9 cellular contexts compared by ENCODE assay signal in the genomic region with DNA sequence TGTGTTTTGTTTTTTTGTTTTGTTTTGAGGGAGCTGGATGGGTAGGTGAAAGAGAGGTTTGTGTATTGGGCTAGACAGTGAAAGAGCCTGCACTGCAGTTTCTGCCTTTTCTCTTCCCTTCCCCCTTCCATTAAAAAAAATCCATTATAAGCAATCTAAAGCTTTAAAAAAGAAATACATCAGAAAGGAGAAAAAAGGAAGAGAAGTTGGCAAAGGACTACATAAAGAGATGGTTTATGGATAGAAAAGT. TPM values are rescaled to one million over a fixed set of nuclear protein-coding genes. Genes with fewer than 3 reads are reported as not detected.
DNase-seq lines count a peak whose midpoint lies in the region; ATAC-seq and TF ChIP-seq lines count a peak whose summit lies in the region.
"Had no signal": no experiment of that assay in that cellular context is flagged by ENCODE, and none has a peak within 500 bp of the region (broad histone marks: within the 10 kb centered on the region; RNA-seq: fewer than 3 reads in every experiment).

No MANE protein-coding gene starts in this region.

- no peak for DNase-seq in CD8-positive, alpha-beta memory T cell
- DNase-seq in Panc1 (ENCODE audit: low read depth, low spot score) = no peak
- DNase-seq in endothelial cell (ENCODE audit: low spot score) = no peak
- no peak for DNase-seq in osteocyte (ENCODE audit: extremely low spot score, unreplicated experiment)
- no peak for DNase-seq in amygdala (lab: John Stamatoyannopoulos, UW)
- DNase-seq in NCI-H146 treated with DMSO at 0.1 percent for 48 hours (lab: John Stamatoyannopoulos, UW; ENCODE audit: unreplicated experiment) = no peak
- no peak for DNase-seq in foreskin fibroblast
- no peak for DNase-seq in superior temporal gyrus (ENCODE audit: extremely low spot score)

- H3K4me1 ChIP-seq in CD8-positive, alpha-beta memory T cell (ENCODE audit: insufficient read depth, low read length) = peaks cover 50% of the 10 kb centered on the region
- H3K4me1 ChIP-seq in Panc1 (ENCODE audit: control insufficient read depth, insufficient read depth, low read length) = peaks cover 26% of the 10 kb centered on the region

- no peaks in the 10 kb centered on the region for H3K36me3 ChIP-seq in CD8-positive, alpha-beta memory T cell (ENCODE audit: insufficient read depth, low read length)
- H3K36me3 ChIP-seq in Panc1 (ENCODE audit: control insufficient read depth, insufficient read depth, low read length) = no peaks in the 10 kb centered on the region

- POLR2A ChIA-PET in CD8-positive, alpha-beta memory T cell (lab: Charles Lee) = interaction anchor here (2.4 kb wide), 1 partner anchor 11 kb away, joined by 7 read pairs; a partner anchor contains a TSS
- POLR2A ChIA-PET in Panc1 (lab: Charles Lee) = no interaction called here

- H3K4me3 Mint-ChIP-seq in CD8-positive, alpha-beta memory T cell = peak overlapping the region; percentile 82 to 96 (median 89)
- H3K4me3 Mint-ChIP-seq in endothelial cell (ENCODE audit: unreplicated experiment) (peak overlapping the region; percentile 87), osteocyte (ENCODE audit: unreplicated experiment) (peak overlapping the region; percentile 78)

- H3K27ac ChIP-seq in CD8-positive, alpha-beta memory T cell (ENCODE audit: low read depth, low read length) = peak overlapping the region; percentile 38
- peak overlapping the region; percentile 40; the same call in 1 of the 2 replicates for H3K27ac ChIP-seq in Panc1 (ENCODE audit: low read length)

- H3K36me3 Mint-ChIP-seq in CD8-positive, alpha-beta memory T cell = peaks cover 0 to 9% (median 6%) of the 10 kb centered on the region in 3 donors
- H3K36me3 Mint-ChIP-seq in endothelial cell (ENCODE audit: low read depth, unreplicated experiment) (peaks cover 15% of the 10 kb centered on the region), osteocyte (ENCODE audit: unreplicated experiment) (no peaks in the 10 kb centered on the region)

- no TSS peak for BruUV-seq in Panc1 (replicated peaks; lab: Mats Ljungman, UMichigan)

- peaks cover 43 to 64% (median 52%) of the 10 kb centered on the region in 3 donors for H3K4me1 Mint-ChIP-seq in CD8-positive, alpha-beta memory T cell
- H3K4me1 Mint-ChIP-seq in endothelial cell (ENCODE audit: unreplicated experiment) (peaks cover 35% of the 10 kb centered on the region), osteocyte (ENCODE audit: unreplicated experiment) (peaks cover 40% of the 10 kb centered on the region)

- in situ Hi-C loops in Panc1 (cut with HindIII; ENCODE audit: low pct_unique_long_range_greater_than_20kb, low sequenced_read_pairs) = loop anchor here (25.0 kb wide), 1 partner anchor 108 kb away; a partner anchor contains a TSS

- no peak for ATAC-seq in Panc1

- H3K27me3 Mint-ChIP-seq in CD8-positive, alpha-beta memory T cell = peaks cover 0 to 18% of the 10 kb centered on the region in 2 donors
- H3K27me3 Mint-ChIP-seq in endothelial cell (ENCODE audit: unreplicated experiment) (peaks cover 13% of the 10 kb centered on the region), osteocyte (ENCODE audit: unreplicated experiment) (no peaks in the 10 kb centered on the region)

- H3K27me3 ChIP-seq in CD8-positive, alpha-beta memory T cell (ENCODE audit: insufficient read depth, low read length, poor library complexity, severe bottlenecking) = no peaks in the 10 kb centered on the region
- H3K27me3 ChIP-seq in Panc1 (ENCODE audit: control insufficient read depth, insufficient read depth, low read length) = no peaks in the 10 kb centered on the region

- no peaks in the 10 kb centered on the region for H3K9me3 ChIP-seq in CD8-positive, alpha-beta memory T cell (ENCODE audit: low read length)
- no peaks in the 10 kb centered on the region for H3K9me3 ChIP-seq in Panc1 (ENCODE audit: control insufficient read depth, insufficient read depth, low read depth, low read length)

- peak overlapping the region; percentile 88 to 100 (median 96) for H3K27ac Mint-ChIP-seq in CD8-positive, alpha-beta memory T cell
- H3K27ac Mint-ChIP-seq in endothelial cell (ENCODE audit: unreplicated experiment) = peak overlapping the region; percentile 94
- peak overlapping the region; percentile 82 for H3K27ac Mint-ChIP-seq in osteocyte (ENCODE audit: unreplicated experiment)

- CTCF ChIA-PET in CD8-positive, alpha-beta memory T cell (lab: Charles Lee) = interaction anchor here (0.8 to 3.6 kb wide), 4 partner anchors 11 to 186 kb away, joined by 3 to 33 read pairs (median 5); a partner anchor contains a TSS
- CTCF ChIA-PET in Panc1 (lab: Charles Lee) = no interaction called here

- H3K9me3 Mint-ChIP-seq in CD8-positive, alpha-beta memory T cell = peaks cover 0 to 7% (median 3%) of the 10 kb centered on the region in 5 donors
- H3K9me3 Mint-ChIP-seq in endothelial cell (ENCODE audit: unreplicated experiment) (no peaks in the 10 kb centered on the region), osteocyte (ENCODE audit: unreplicated experiment) (no peaks in the 10 kb centered on the region)

- H3K4me3 ChIP-seq in CD8-positive, alpha-beta memory T cell (ENCODE audit: low read length) = peak overlapping the region; percentile 11
- H3K4me3 ChIP-seq in Panc1 (ENCODE audit: low read depth in 2 of 2, low read length in 2 of 2) = no peak overlapping the region; a peak in 1 of 4 replicates
- no peak overlapping the region for H3K4me3 ChIP-seq in foreskin fibroblast (ENCODE audit: low read depth in 1 of 2, low read length in 2 of 2)

- no peak for TF ChIP-seq CTCF in Panc1 (IDR thresholded peaks at IDR 0.05)
- TF ChIP-seq CTCF in endothelial cell (IDR thresholded peaks at IDR 0.05; ENCODE audit: unreplicated experiment) = no peak
- TF ChIP-seq CTCF in osteocyte (IDR thresholded peaks at IDR 0.05) = no peak
- TF ChIP-seq CTCF in foreskin fibroblast (IDR thresholded peaks at IDR 0.05; ENCODE audit: low read depth, low read length) = no peak

- intact Hi-C loops in Panc1 (cut with micrococcal nuclease; ENCODE audit: unreplicated experiment) = loop anchor here (5.0 kb wide), 1 partner anchor 102 kb away; a partner anchor contains a TSS

RNA-seq across cellular contexts. Expression of a gene that starts 10.7 kb away (rescaled TPM):
- total RNA-seq in CD8-positive, alpha-beta memory T cell = 10 to 100 TPM; 27.2 to 28.3 TPM
- polyA plus RNA-seq in CD8-positive, alpha-beta memory T cell = 1.9 TPM
- total RNA-seq in Panc1 (2021; ENCODE audit: unreplicated experiment) (15.0 TPM), endothelial cell (ENCODE audit: unreplicated experiment) (19.3 TPM), osteocyte (23.8 and 26.8 TPM in 2 replicates)
- 9.8 TPM for polyA plus RNA-seq in Panc1 (2012; ENCODE audit: insufficient read length)

RNA-seq across cellular contexts. Expression of a gene that starts 33.1 kb away (rescaled TPM):
- total RNA-seq in CD8-positive, alpha-beta memory T cell = under 1 TPM in 1 of 2 experiments, not detected in 1; 0.11 TPM
- 0.92 TPM for polyA plus RNA-seq in CD8-positive, alpha-beta memory T cell
- 0.05 TPM for total RNA-seq in Panc1 (2021; ENCODE audit: unreplicated experiment)
- not detected for polyA plus RNA-seq in Panc1 (2012; ENCODE audit: insufficient read length)
- 0.10 TPM for total RNA-seq in endothelial cell (ENCODE audit: unreplicated experiment)
- 0.13 TPM in 1 of 2 replicates, not detected in the other for total RNA-seq in osteocyte
- total RNA-seq: posterior vena cava had no signal
